ENCODE assay signal across 23 cellular contexts in genomic region chr16:89233678-89234490, GRCh38. TPM values are rescaled to one million over a fixed set of nuclear protein-coding genes. Genes with fewer than 3 reads are reported as not detected.
DNase-seq lines count a peak whose midpoint lies in the region; ATAC-seq and TF ChIP-seq lines count a peak whose summit lies in the region.
"Had no signal": no experiment of that assay in that cellular context is flagged by ENCODE, and none has a peak within 500 bp of the region (broad histone marks: within the 10 kb centered on the region; RNA-seq: fewer than 3 reads in every experiment).

No MANE protein-coding gene starts in this region.

- H3K27ac ChIP-seq in left lung (peak overlapping the region; percentile 58 to 73), neural progenitor cell (no peak overlapping the region)
- H3K27ac ChIP-seq: C4-2B, PC-9 had no signal

- no peak overlapping the region for H3K4me3 Mint-ChIP-seq in neural progenitor cell

- H3K9me3 Mint-ChIP-seq in neural progenitor cell, result peaks cover under 1% of the 10 kb centered on the region

- H3K4me3 ChIP-seq in left lung (no peak overlapping the region), neural progenitor cell (no peak overlapping the region)
- H3K4me3 ChIP-seq: MG63, PC-9 had no signal

- H3K9me3 ChIP-seq in left lung, result peaks cover 0 to 1% of the 10 kb centered on the region in 2 donors
- H3K9me3 ChIP-seq in neural progenitor cell (ENCODE audit: low read depth), result no peaks in the 10 kb centered on the region
- H3K9me3 ChIP-seq: MG63, SK-N-SH had no signal

- H3K4me1 Mint-ChIP-seq in neural progenitor cell, result no peaks in the 10 kb centered on the region

- H3K4me1 ChIP-seq in left lung (peaks cover 0 to 10% of the 10 kb centered on the region in 2 donors), neural progenitor cell (no peaks in the 10 kb centered on the region)

- H3K27me3 ChIP-seq in left lung (no peaks in the 10 kb centered on the region), neural progenitor cell (no peaks in the 10 kb centered on the region)
- H3K27me3 ChIP-seq: MG63 had no signal

- peaks cover 4% of the 10 kb centered on the region for H3K27me3 Mint-ChIP-seq in neural progenitor cell (ENCODE audit: insufficient read depth, low read depth)

- no peak overlapping the region for H2AFZ ChIP-seq in neural progenitor cell (replicated peaks)
- H2AFZ ChIP-seq: PC-9 had no signal

- peaks cover 0 to 44% of the 10 kb centered on the region in 2 donors for H3K36me3 ChIP-seq in left lung
- no peaks in the 10 kb centered on the region for H3K36me3 ChIP-seq in neural progenitor cell

- no peaks in the 10 kb centered on the region for H3F3A ChIP-seq in neural progenitor cell (ENCODE audit: low read depth)

- no peak overlapping the region for H3K27ac Mint-ChIP-seq in neural progenitor cell

- no peak overlapping the region for H3K4me2 ChIP-seq in neural progenitor cell
- H3K4me2 ChIP-seq: PC-9, SK-N-SH had no signal

- intact Hi-C loops in left lung (cut with DNase I), result no loop called here

- peaks cover 29% of the 10 kb centered on the region for H3K36me3 Mint-ChIP-seq in neural progenitor cell

- TF ChIP-seq CTCF in left lung (IDR thresholded peaks at IDR 0.05) (no peak), neural progenitor cell (IDR thresholded peaks at IDR 0.05) (no peak)

- no peaks in the 10 kb centered on the region for H4K20me1 ChIP-seq in neural progenitor cell (ENCODE audit: low read depth)

- no peak overlapping the region for H3K9ac ChIP-seq in neural progenitor cell
- H3K9ac ChIP-seq: SK-N-SH had no signal

- ATAC-seq in left lung (peak; percentile 86), GM21717 (IDR thresholded peaks at IDR 0.05; ENCODE audit: unreplicated experiment) (no peak)

- no peaks in the 10 kb centered on the region for H3K79me2 ChIP-seq in neural progenitor cell (ENCODE audit: low read depth)

- DNase-seq in SIG-M5 treated with dmso at 0.1 percent for 504 hours (lab: John Stamatoyannopoulos, UW; ENCODE audit: unreplicated experiment), result peak; percentile 17
- no peak for DNase-seq in SIG-M5 (lab: John Stamatoyannopoulos, UW)
- DNase-seq in SKM-1 (lab: John Stamatoyannopoulos, UW; ENCODE audit: unreplicated experiment), result peak; percentile 52
- DNase-seq in left lung, result no peak
- DNase-seq in stimulated activated CD8-positive, alpha-beta memory T cell treated with anti-CD3 and anti-CD28 coated beads, Interleukin-4, amount 100 ng/mL, for 48 hours, result no peak
- no peak for DNase-seq in neural progenitor cell (ENCODE audit: low spot score)
- DNase-seq in DMS79 (lab: John Stamatoyannopoulos, UW), result no peak
- DNase-seq: 8988T, EL, MG63, NCI-H1105 treated with DMSO at 0.1 percent for 48 hours, NCI-H2029 treated with DMSO at 0.1 percent for 48 hours, NCI-H2171, NCI-H524 treated with DMSO at 0.1 percent for 48 hours, NCI-H82, PC-9, RPMI8226, SHP77, SK-N-SH, T-helper 1 cell had no signal

RNA-seq across cellular contexts. Expression of gene ZNF778, which starts 16.4 kb away (rescaled TPM):
- 1 to 10 TPM; 8.1 to 9.5 TPM for total RNA-seq in left lung
- total RNA-seq in neural progenitor cell (ENCODE audit: low replicate concordance), result 21.5 and 26.1 TPM in 2 replicates

RNA-seq across cellular contexts. Expression of gene SLC22A31, which starts 33.5 kb away (rescaled TPM):
- 100 to 1,000 TPM; 171 to 283 TPM for total RNA-seq in left lung
- total RNA-seq in neural progenitor cell (ENCODE audit: low replicate concordance), result 0.87 TPM in 1 of 2 replicates, not detected in the other
- total RNA-seq: H4 had no signal

Comparison
In these comparisons a context has a peak if more than half of its experiments do, and no peak if none do; other contexts are left out.
1. DNase-seq: peak in SIG-M5 treated with dmso at 0.1 percent for 504 hours (single experiment) and SKM-1 (single experiment); none in SIG-M5 (single experiment), left lung (0 of 2), stimulated activated CD8-positive, alpha-beta memory T cell treated with anti-CD3 and anti-CD28 coated beads, Interleukin-4, amount 100 ng/mL, for 48 hours (single experiment), neural progenitor cell (single experiment) and DMS79 (single experiment).
2. RNA of gene SLC22A31, which starts 33.5 kb away (total RNA-seq): 171 to 283 TPM in left lung; 0.87 TPM in neural progenitor cell; every median in the first group is over 10 times any median in the second.